8 cellular contexts compared by ENCODE assay signal in genomic region chr5:181189962-181190710, GRCh38. TPM values are rescaled to one million over a fixed set of nuclear protein-coding genes. Genes with fewer than 3 reads are reported as not detected.
DNase-seq lines count a peak whose midpoint lies in the region; ATAC-seq and TF ChIP-seq lines count a peak whose summit lies in the region.

No MANE protein-coding gene starts in this region.

- H3K36me3 ChIP-seq in SJSA1, result no peaks in the 10 kb centered on the region

- peaks cover 21% of the 10 kb centered on the region for H3K4me1 ChIP-seq in SJSA1 (replicated peaks)

- H3K4me1 Mint-ChIP-seq in dendritic cell treated with granulocyte-macrophage colony-stimulating factor and Interleukin-4, amounts not matched to agents 40 ng/mL and 50 ng/mL, for 4 days (ENCODE audit: low read depth), result peaks cover 58% of the 10 kb centered on the region
- peaks cover 28% of the 10 kb centered on the region for H3K4me1 Mint-ChIP-seq in nephron progenitor cell

- H3K4me3 ChIP-seq in SJSA1, result peak overlapping the region; percentile 59

- ATAC-seq in GM18520 (IDR thresholded peaks at IDR 0.05; ENCODE audit: unreplicated experiment) (no peak), HG03039 (IDR thresholded peaks at IDR 0.05; ENCODE audit: unreplicated experiment) (no peak)

- no peaks in the 10 kb centered on the region for H3K9me3 Mint-ChIP-seq in dendritic cell treated with granulocyte-macrophage colony-stimulating factor and Interleukin-4, amounts not matched to agents 40 ng/mL and 50 ng/mL, for 4 days
- H3K9me3 Mint-ChIP-seq in nephron progenitor cell, result peaks cover 6% of the 10 kb centered on the region

- H3K27ac Mint-ChIP-seq in dendritic cell treated with granulocyte-macrophage colony-stimulating factor and Interleukin-4, amounts not matched to agents 40 ng/mL and 50 ng/mL, for 4 days, result peak overlapping the region; percentile 99
- no peak overlapping the region for H3K27ac Mint-ChIP-seq in nephron progenitor cell

- DNase-seq in Daoy (ENCODE audit: low read depth), result peak; percentile 40
- peak; percentile 46 to 55 for DNase-seq in SJSA1 (ENCODE audit: low read depth in 1 of 2, low spot score in 2 of 2)
- DNase-seq in nephron progenitor cell, result peak; percentile 30
- DNase-seq in pons (ENCODE audit: low spot score), result no peak
- DNase-seq in NCI-H774 (lab: John Stamatoyannopoulos, UW), result no peak

- H3K9me3 ChIP-seq in SJSA1 (replicated peaks), result no peaks in the 10 kb centered on the region

- H3K27me3 ChIP-seq in SJSA1 (replicated peaks), result no peaks in the 10 kb centered on the region

- no peak overlapping the region for H3K27ac ChIP-seq in SJSA1

- peaks cover 21% of the 10 kb centered on the region for H3K27me3 Mint-ChIP-seq in dendritic cell treated with granulocyte-macrophage colony-stimulating factor and Interleukin-4, amounts not matched to agents 40 ng/mL and 50 ng/mL, for 4 days
- peaks cover 55% of the 10 kb centered on the region for H3K27me3 Mint-ChIP-seq in nephron progenitor cell (ENCODE audit: low read depth, poor library complexity)

- H3K36me3 Mint-ChIP-seq in dendritic cell treated with granulocyte-macrophage colony-stimulating factor and Interleukin-4, amounts not matched to agents 40 ng/mL and 50 ng/mL, for 4 days (ENCODE audit: low read depth), result peaks cover 42% of the 10 kb centered on the region
- H3K36me3 Mint-ChIP-seq in nephron progenitor cell (ENCODE audit: low read depth), result no peaks in the 10 kb centered on the region

- TF ChIP-seq CTCF in nephron progenitor cell (IDR thresholded peaks at IDR 0.05), result no peak

- intact Hi-C loops in dendritic cell treated with granulocyte-macrophage colony-stimulating factor and Interleukin-4, amounts not matched to agents 40 ng/mL and 50 ng/mL, for 4 days (cut with micrococcal nuclease), result loop anchor here (5.0 kb wide), 1 partner anchor 72 kb away; the partner anchor contains the start of gene TRIM52

- peak overlapping the region; percentile 99 for H3K4me3 Mint-ChIP-seq in dendritic cell treated with granulocyte-macrophage colony-stimulating factor and Interleukin-4, amounts not matched to agents 40 ng/mL and 50 ng/mL, for 4 days
- H3K4me3 Mint-ChIP-seq in nephron progenitor cell, result peak overlapping the region; percentile 99

RNA-seq across cellular contexts. Expression of gene TRIM7, which starts 14.9 kb away (rescaled TPM):
- 6.7 and 9.0 TPM in 2 replicates for total RNA-seq in Daoy (2014; rRNA removed; shearing (Covaris generic))
- 28.0 and 45.2 TPM in 2 replicates for total RNA-seq in SJSA1 (2014; rRNA removed; shearing (Covaris generic))

RNA-seq across cellular contexts. Expression of gene TRIM41, which starts 32.9 kb away (rescaled TPM):
- total RNA-seq in Daoy (2014; rRNA removed; shearing (Covaris generic)), result 23.3 and 23.8 TPM in 2 replicates
- 10.6 and 14.0 TPM in 2 replicates for total RNA-seq in SJSA1 (2014; rRNA removed; shearing (Covaris generic))

RNA-seq across cellular contexts. Expression of gene OR2V2, which starts 42.8 kb away (rescaled TPM):
- not detected in 2 replicates for total RNA-seq in Daoy (2014; rRNA removed; shearing (Covaris generic))
- not detected in 2 replicates for total RNA-seq in SJSA1 (2014; rRNA removed; shearing (Covaris generic))

RNA-seq across cellular contexts. Expression of gene RACK1, which starts 53.6 kb away (rescaled TPM):
- total RNA-seq in Daoy (2014; rRNA removed; shearing (Covaris generic)), result 3,901 and 4,257 TPM in 2 replicates
- 2,705 and 2,892 TPM in 2 replicates for total RNA-seq in SJSA1 (2014; rRNA removed; shearing (Covaris generic))

RNA-seq across cellular contexts. Expression of gene OR2V1, which starts 59.2 kb away (rescaled TPM):
- not detected in 2 replicates for total RNA-seq in Daoy (2014; rRNA removed; shearing (Covaris generic))
- total RNA-seq in SJSA1 (2014; rRNA removed; shearing (Covaris generic)), result not detected in 2 replicates

Comparison
In these comparisons a context has a peak if more than half of its experiments do, and no peak if none do; other contexts are left out.
1. DNase-seq: peak in Daoy (single experiment), SJSA1 (2 of 2) and nephron progenitor cell (single experiment); none in pons (single experiment) and NCI-H774 (single experiment).